Comparison of ENCODE assay signal across 8 cellular contexts in genomic region chr16:88784074-88784855, GRCh38. TPM values are rescaled to one million over a fixed set of nuclear protein-coding genes. Genes with fewer than 3 reads are reported as not detected.
DNase-seq lines count a peak whose midpoint lies in the region; ATAC-seq and TF ChIP-seq lines count a peak whose summit lies in the region.

No MANE protein-coding gene starts in this region.

- 1 to 6% methylated on average over 35 to 52 of the region's 74 CpGs for WGBS in testis, 2 donors

- H3K4me3 ChIP-seq in GM06990 (replicated peaks; ENCODE audit: low read depth, low read length) (peak overlapping the region; percentile 72), HUES48 (ENCODE audit: low read depth, low read length) (peak overlapping the region; percentile 67), testis (peak overlapping the region; percentile 52 to 62)

- H3K36me3 ChIP-seq in GM06990 (ENCODE audit: control insufficient read depth, insufficient read depth, low read length) (no peaks in the 10 kb centered on the region; the same call in 1 of the 2 replicates), HUES48 (ENCODE audit: control insufficient read depth, insufficient read depth, low read length) (no peaks in the 10 kb centered on the region), testis (ENCODE audit: low read depth, missing control alignments) (no peaks in the 10 kb centered on the region)

- TF ChIP-seq CTCF in GM06990 (IDR thresholded peaks at IDR 0.05; ENCODE audit: insufficient read depth, low read length, poor library complexity, severe bottlenecking) = peak; percentile 61
- TF ChIP-seq CTCF in VCaP (conservative IDR thresholded peaks at IDR 0.05) = 0 out of 2 replicates have a peak, but pooled peaks have one; percentile 11
- peak in 2 of 3 experiments; percentile 50 to 55 for TF ChIP-seq CTCF in testis (IDR thresholded peaks at IDR 0.05)

- peak overlapping the region; percentile 75 for H3K9ac ChIP-seq in HUES48 (ENCODE audit: low read depth, low read length)

- ATAC-seq in memory B cell (ENCODE audit: low read depth) = peak; percentile 25

- no peak for TF ChIP-seq POLR2A in testis (IDR thresholded peaks at IDR 0.05)

- DNase-seq in GM06990 (ENCODE audit: extremely low read depth, insufficient read length) = peak; percentile 63
- peak; percentile 27 for DNase-seq in effector CD4-positive, alpha-beta T cell
- peak in 1 of 2 donors; percentile 57 for DNase-seq in memory B cell (ENCODE audit: low spot score in 2 of 2)
- DNase-seq in testis = peak; percentile 62
- no peak for DNase-seq in mesenteric fat pad (ENCODE audit: low spot score)
- no peak for DNase-seq in NK-92 treated with Interleukin-12 subunit alpha and Interleukin-12 subunit beta, amount 100 ng/mL, for 24 hours (lab: John Stamatoyannopoulos, UW)

- no peaks in the 10 kb centered on the region for H3K36me3 Mint-ChIP-seq in memory B cell

- no peaks in the 10 kb centered on the region for H3K27me3 ChIP-seq in GM06990 (replicated peaks; ENCODE audit: control insufficient read depth, insufficient read depth, low read length)
- H3K27me3 ChIP-seq in HUES48 (ENCODE audit: control insufficient read depth, insufficient read depth, low read length) = peaks cover 6% of the 10 kb centered on the region; the same call in 1 of the 2 replicates
- H3K27me3 ChIP-seq in testis = no peaks in the 10 kb centered on the region

- H3K4me1 Mint-ChIP-seq in memory B cell = peaks cover 32% of the 10 kb centered on the region

- intact Hi-C loops in testis (cut with DNase I; ENCODE audit: low total_unique reads) = loop anchor here (5.0 kb wide), 1 partner anchor 42 kb away; no protein-coding TSS in a partner anchor

- no peaks in the 10 kb centered on the region for H3K27me3 Mint-ChIP-seq in memory B cell

- H3K27ac ChIP-seq in HUES48 (ENCODE audit: low read depth, low read length) (peak overlapping the region; percentile 51), VCaP (peak overlapping the region; percentile 72), testis (peak overlapping the region; percentile 67 to 86)

- peak overlapping the region; percentile 67 for H3K27ac Mint-ChIP-seq in memory B cell

- H3K4me1 ChIP-seq in HUES48 (ENCODE audit: control insufficient read depth, insufficient read depth, low read length) (peaks cover 5% of the 10 kb centered on the region; the same call in 1 of the 2 replicates), testis (peaks cover 11% of the 10 kb centered on the region)

- H3K4me3 Mint-ChIP-seq in memory B cell = peak overlapping the region; percentile 76

- H3K9me3 Mint-ChIP-seq in memory B cell = no peaks in the 10 kb centered on the region

- H3K9me3 ChIP-seq in HUES48 (ENCODE audit: control insufficient read depth, insufficient read depth, low read length) (no peaks in the 10 kb centered on the region), testis (no peaks in the 10 kb centered on the region)

RNA-seq across cellular contexts. Expression of gene PIEZO1, which starts 0.8 kb away (rescaled TPM):
- total RNA-seq in testis (10 to 100 TPM; 40.7 to 44.5 TPM), mesenteric fat pad (318 TPM)
- 24.2 TPM for polyA plus RNA-seq in testis (ENCODE audit: insufficient read depth, low read depth, low replicate concordance)

RNA-seq across cellular contexts. Expression of gene CDT1, which starts 19.3 kb away (rescaled TPM):
- total RNA-seq in testis (10 to 100 TPM; 14.9 to 19.1 TPM), mesenteric fat pad (0.22 TPM)
- 11.9 TPM for polyA plus RNA-seq in testis (ENCODE audit: insufficient read depth, low read depth, low replicate concordance)

RNA-seq across cellular contexts. Expression of gene APRT, which starts 27.5 kb away (rescaled TPM):
- total RNA-seq in testis (10 to 100 TPM; 62.1 to 82.1 TPM), mesenteric fat pad (96.7 TPM)
- polyA plus RNA-seq in testis (ENCODE audit: insufficient read depth, low read depth, low replicate concordance) = 86.0 TPM

Comparison
In these comparisons a context has a peak if more than half of its experiments do, and no peak if none do; other contexts are left out.
1. DNase-seq: peak in GM06990 (single experiment), effector CD4-positive, alpha-beta T cell (single experiment) and testis (single experiment); none in mesenteric fat pad (single experiment) and NK-92 treated with Interleukin-12 subunit alpha and Interleukin-12 subunit beta, amount 100 ng/mL, for 24 hours (single experiment).
2. CTCF ChIP-seq: peak in every context shown above with its lines; median percentile 61 in GM06990; 52 in testis; 11 in VCaP.
3. RNA of gene CDT1, which starts 19.3 kb away (total RNA-seq): 14.9 to 19.1 TPM in testis; 0.22 TPM in mesenteric fat pad (single experiment); every median in the first group is over 10 times any median in the second.
4. Peak in every context shown above with its lines, with median percentiles within 50 percentile points of each other: H3K4me3 ChIP-seq and H3K27ac ChIP-seq.